29 cellular contexts compared by ENCODE assay signal in genomic region chr10:49587981-49588380, GRCh38. TPM values are rescaled to one million over a fixed set of nuclear protein-coding genes. Genes with fewer than 3 reads are reported as not detected.
A peak's percentile ranks its signal among the peaks of the same experiment; 100 is the strongest.
DNase-seq lines count a peak whose midpoint lies in the region; ATAC-seq, FAIRE-seq and TF ChIP-seq lines count a peak whose summit lies in the region.
"Had no signal": no experiment of that assay in that cellular context is flagged by ENCODE, and none has a peak within 500 bp of the region (broad histone marks: within the 10 kb centered on the region; RNA-seq: fewer than 3 reads in every experiment).

No MANE protein-coding gene starts in this region.

- no peaks in the 10 kb centered on the region for H3K36me3 ChIP-seq in K562 (ENCODE audit: control insufficient read depth, insufficient read depth, low read length)
- H3K36me3 ChIP-seq in mesenchymal stem cell (ENCODE audit: control insufficient read depth in 1 of 2, insufficient read depth in 2 of 2, low read depth in 1 of 2, low read length in 2 of 2) = no peaks in the 10 kb centered on the region
- H3K36me3 ChIP-seq: BE2C, BLaER1 had no signal

- H3K4me3 ChIP-seq in K562 (no peak overlapping the region), mesenchymal stem cell (ENCODE audit: insufficient read depth in 1 of 2, low read depth in 1 of 2, low read length in 2 of 2) (no peak overlapping the region)
- H3K4me3 ChIP-seq: BLaER1, GM12878 had no signal

- intact Hi-C loops in K562 (cut with micrococcal nuclease) = no loop called here

- no peak overlapping the region for H3K9ac ChIP-seq in K562 (ENCODE audit: insufficient read depth in 1 of 2, low read depth in 2 of 2, low read length in 2 of 2)
- no peak overlapping the region for H3K9ac ChIP-seq in mesenchymal stem cell (ENCODE audit: low read length)
- H3K9ac ChIP-seq: BLaER1 had no signal

- H3K4me1 ChIP-seq in K562 (replicated peaks in 1 of 2; ENCODE audit: control insufficient read depth in 2 of 2, insufficient read depth in 2 of 2, low read length in 2 of 2) = no peaks in the 10 kb centered on the region; a peak in 1 of 5 replicates
- no peaks in the 10 kb centered on the region for H3K4me1 ChIP-seq in mesenchymal stem cell (ENCODE audit: control insufficient read depth, insufficient read depth, low read depth, low read length)
- H3K4me1 ChIP-seq: BE2C, BLaER1 had no signal

- no peak for TF ChIP-seq RAD21 in K562 (CRISPR knock-in tag; conservative IDR thresholded peaks at IDR 0.05 in 1 of 2, IDR thresholded peaks at IDR 0.05 in 1 of 2)

- no peaks in the 10 kb centered on the region for H4K20me1 ChIP-seq in K562 (replicated peaks; ENCODE audit: control insufficient read depth, insufficient read depth, low read length)
- H4K20me1 ChIP-seq: BLaER1 had no signal

- H2BK120ac ChIP-seq in mesenchymal stem cell (ENCODE audit: low read depth, low read length) = no peak overlapping the region

- no peak for TF ChIP-seq CTCF in K562 (IDR thresholded peaks at IDR 0.05 in 2 of 3, conservative IDR thresholded peaks at IDR 0.05 in 1 of 3; ENCODE audit: insufficient read depth in 2 of 3, low read depth in 1 of 3, low read length in 3 of 3)

- no TSS peak for BruUV-seq in K562 (replicated peaks; lab: Mats Ljungman, UMichigan)

- H3K4me2 ChIP-seq in K562 (ENCODE audit: insufficient read depth, low read length) (no peak overlapping the region), mesenchymal stem cell (ENCODE audit: low read length, poor library complexity, severe bottlenecking) (no peak overlapping the region)
- H3K4me2 ChIP-seq: BLaER1 had no signal

- no peaks in the 10 kb centered on the region for H3K9me1 ChIP-seq in K562 (ENCODE audit: control insufficient read depth, insufficient read depth, low read length)

- no peak overlapping the region for H4K91ac ChIP-seq in mesenchymal stem cell (ENCODE audit: low read length)

- no peak overlapping the region for H2BK15ac ChIP-seq in mesenchymal stem cell (ENCODE audit: low read depth, poor library complexity, severe bottlenecking)

- no peak overlapping the region for H3K14ac ChIP-seq in mesenchymal stem cell (ENCODE audit: low read length in 2 of 2)

- FAIRE-seq in K562 (lab: Jason Lieb, UNC) = peak; percentile 52
- FAIRE-seq: A204.1, GM12878, GM12892, GM18507 had no signal

- H4K8ac ChIP-seq in mesenchymal stem cell (ENCODE audit: low read length) = no peak overlapping the region

- no peak overlapping the region for H3K4ac ChIP-seq in mesenchymal stem cell (ENCODE audit: low read depth in 1 of 2, low read length in 2 of 2)

- H3K27me3 ChIP-seq in K562 (ENCODE audit: control insufficient read depth in 2 of 2, insufficient read depth in 2 of 2, low read length in 2 of 2) (peaks cover 0 to 3% of the 10 kb centered on the region in 2 experiments; a peak in 1 of 5 replicates), mesenchymal stem cell (ENCODE audit: control insufficient read depth in 1 of 2, insufficient read depth in 1 of 2, low read length in 2 of 2) (peaks cover 0 to 11% of the 10 kb centered on the region in 2 experiments)
- H3K27me3 ChIP-seq: BE2C, BLaER1 had no signal

- no peak for ATAC-seq in K562
- no peak for ATAC-seq in SK-N-SH treated with all-trans-retinoic acid at 6 μM for 48 hours
- ATAC-seq in HG03439 (IDR thresholded peaks at IDR 0.05; ENCODE audit: unreplicated experiment) = no peak
- ATAC-seq: GM12878 had no signal

- 0% methylated on average over 4 of the region's 4 CpGs for WGBS in K562 (ENCODE audit: insufficient coverage, low coverage, missing lambda C conversion rate)
- 62% methylated on average over 2 of the region's 4 CpGs for WGBS in mesenchymal stem cell

- in situ Hi-C loops in K562 (cut with MboI) = loop anchor here (25.0 kb wide), 1 partner anchor 649 kb away; no protein-coding TSS in a partner anchor

- H3K27ac ChIP-seq in K562 (ENCODE audit: extremely low read depth, low read depth, low read length) = no peak overlapping the region
- no peak overlapping the region for H3K27ac ChIP-seq in mesenchymal stem cell (ENCODE audit: low read length, poor library complexity, severe bottlenecking)
- H3K27ac ChIP-seq: BLaER1 had no signal

- no peak overlapping the region for H2AK5ac ChIP-seq in mesenchymal stem cell (ENCODE audit: low read length, severe bottlenecking)

- no peak overlapping the region for H2BK5ac ChIP-seq in mesenchymal stem cell (ENCODE audit: low read depth, low read length, poor library complexity, severe bottlenecking)

- CTCF ChIA-PET in K562 (lab: Yijun Ruan, JAX; ENCODE audit: low intra/inter-chr PET ratio) = no interaction called here

- H2AFZ ChIP-seq in K562 (ENCODE audit: low read depth, low read length) (no peak overlapping the region), mesenchymal stem cell (ENCODE audit: low read depth, low read length) (peak overlapping the region; percentile 14)

- no peaks in the 10 kb centered on the region for H3K79me1 ChIP-seq in mesenchymal stem cell (replicated peaks; ENCODE audit: low read length, poor library complexity, severe bottlenecking)

- no peak for TF ChIP-seq POLR2A in K562 (conservative IDR thresholded peaks at IDR 0.05)

- no peak for TF ChIP-seq EP300 in K562 (IDR thresholded peaks at IDR 0.05; ENCODE audit: low read length)

- DNase-seq in K562 (ENCODE audit: extremely low read depth in 1 of 4, low spot score in 3 of 4) (no peak), mesenchymal stem cell (no peak), NCI-H82 (lab: John Stamatoyannopoulos, UW) (no peak)
- DNase-seq: 8988T; ACHN; BE2C; C1 segment of cervical spinal cord; CD4-positive, alpha-beta memory T cell; CD4-positive, CD25-positive, alpha-beta regulatory T cell; CD8-positive, alpha-beta memory T cell; COR-L47; DMS 273 treated with DMSO at 0.1 percent for 48 hours; DMS153; DMS53; DMS79; DND-41; EL; GDM1 had no signal

- POLR2A ChIA-PET in K562 (lab: Yijun Ruan, JAX) = no interaction called here

- H3K23ac ChIP-seq in mesenchymal stem cell (ENCODE audit: low read length in 2 of 2) = no peak overlapping the region

- no peaks in the 10 kb centered on the region for H3K9me3 ChIP-seq in K562 (replicated peaks; ENCODE audit: control insufficient read depth, insufficient read depth, low read depth, low read length)
- no peaks in the 10 kb centered on the region for H3K9me3 ChIP-seq in mesenchymal stem cell (ENCODE audit: control insufficient read depth, low read length)
- H3K9me3 ChIP-seq: BE2C, BLaER1 had no signal

- H3K18ac ChIP-seq in mesenchymal stem cell (ENCODE audit: low read depth in 1 of 2, low read length in 2 of 2) = no peak overlapping the region

- no peak overlapping the region for H2BK12ac ChIP-seq in mesenchymal stem cell (ENCODE audit: low read length in 2 of 2)

- H3K79me2 ChIP-seq in K562 (ENCODE audit: control insufficient read depth, insufficient read depth, low read length) = no peaks in the 10 kb centered on the region

RNA-seq across cellular contexts. Expression of gene SLC18A3, which starts 22.1 kb away (rescaled TPM):
- total RNA-seq in K562 (2011; cell fraction: chromatin; rRNA removed; ENCODE audit: low replicate concordance) = not detected in 2 replicates
- total RNA-seq in K562 (2011; cell fraction: nucleolus; rRNA removed) = not detected in 2 replicates
- total RNA-seq in K562 (2011; cell fraction: nucleoplasm; rRNA removed) = not detected in 2 replicates
- total RNA-seq in K562 (2014; rRNA removed) (not detected in 2 replicates), K562 (2014; rRNA removed; fragmentation: Illumina TruSeq; extraction: Trizol) (not detected in 2 replicates), K562 (2015; rRNA removed; fragmentation: Illumina TruSeq; extraction: Trizol) (not detected in 2 replicates), K562 (2021) (not detected in 2 replicates)
- polyA plus RNA-seq in K562 (2011; rRNA removed) (not detected in 2 replicates), K562 (2014; fragmentation: Illumina TruSeq; extraction: Trizol) (not detected in 2 replicates), K562 (2014; fragmentation: Nextera tagmentation; extraction: Ambion mirVana) (not detected), K562 (2014; rRNA removed) (not detected in 2 replicates)
- polyA plus RNA-seq in K562 (2011; cell fraction: cytosol; rRNA removed) = not detected in 2 replicates
- polyA plus RNA-seq in K562 (2011; cell fraction: nucleus; rRNA removed) = not detected in 2 replicates
- polyA plus RNA-seq in K562 (2012) = not detected in 2 replicates
- not detected in 2 replicates for polyA minus RNA-seq in K562 (2011; rRNA and poly(A)+ RNA removed)
- polyA minus RNA-seq in K562 (2011; cell fraction: cytosol; rRNA and poly(A)+ RNA removed) = not detected in 2 replicates
- not detected in 2 replicates for polyA minus RNA-seq in K562 (2011; cell fraction: nucleus; rRNA and poly(A)+ RNA removed)
- polyA plus RNA-seq in mesenchymal stem cell (2013, experiment 1 of 2) = not detected
- not detected for polyA plus RNA-seq in mesenchymal stem cell (2013, experiment 2 of 2)
- total RNA-seq: CD4-positive, alpha-beta memory T cell; CD4-positive, CD25-positive, alpha-beta regulatory T cell; CD8-positive, alpha-beta memory T cell; Daoy; G401; GM12878 had no signal
- polyA plus RNA-seq: AG04450; CD14-positive monocyte; CD4-positive, alpha-beta memory T cell; CD4-positive, CD25-positive, alpha-beta regulatory T cell; CD8-positive, alpha-beta memory T cell; GM12878 had no signal

RNA-seq across cellular contexts. Expression of gene CHAT, which starts 25.9 kb away (rescaled TPM):
- total RNA-seq in K562 (2011; cell fraction: chromatin; rRNA removed; ENCODE audit: low replicate concordance) = not detected in 2 replicates
- not detected in 2 replicates for total RNA-seq in K562 (2011; cell fraction: nucleolus; rRNA removed)
- total RNA-seq in K562 (2011; cell fraction: nucleoplasm; rRNA removed) = not detected in 2 replicates
- total RNA-seq in K562 (2014; rRNA removed) (not detected in 2 replicates), K562 (2014; rRNA removed; fragmentation: Illumina TruSeq; extraction: Trizol) (not detected in 2 replicates), K562 (2015; rRNA removed; fragmentation: Illumina TruSeq; extraction: Trizol) (not detected in 2 replicates), K562 (2021) (not detected in 2 replicates)
- polyA plus RNA-seq in K562 (2011; rRNA removed) (not detected in 2 replicates), K562 (2014; fragmentation: Illumina TruSeq; extraction: Trizol) (not detected in 2 replicates), K562 (2014; fragmentation: Nextera tagmentation; extraction: Ambion mirVana) (not detected), K562 (2014; rRNA removed) (not detected in 2 replicates)
- not detected in 2 replicates for polyA plus RNA-seq in K562 (2011; cell fraction: cytosol; rRNA removed)
- not detected in 2 replicates for polyA plus RNA-seq in K562 (2011; cell fraction: nucleus; rRNA removed)
- not detected in 2 replicates for polyA plus RNA-seq in K562 (2012)
- polyA minus RNA-seq in K562 (2011; rRNA and poly(A)+ RNA removed) = not detected in 2 replicates
- not detected in 2 replicates for polyA minus RNA-seq in K562 (2011; cell fraction: cytosol; rRNA and poly(A)+ RNA removed)
- polyA minus RNA-seq in K562 (2011; cell fraction: nucleus; rRNA and poly(A)+ RNA removed) = not detected in 2 replicates
- polyA plus RNA-seq in mesenchymal stem cell (2013, experiment 1 of 2) = not detected
- not detected for polyA plus RNA-seq in mesenchymal stem cell (2013, experiment 2 of 2)
- total RNA-seq: CD4-positive, alpha-beta memory T cell; CD4-positive, CD25-positive, alpha-beta regulatory T cell; CD8-positive, alpha-beta memory T cell; Daoy; G401; GM12878 had no signal
- polyA plus RNA-seq: AG04450; CD14-positive monocyte; CD4-positive, alpha-beta memory T cell; CD4-positive, CD25-positive, alpha-beta regulatory T cell; CD8-positive, alpha-beta memory T cell; GM12878 had no signal

RNA-seq across cellular contexts. Expression of gene ERCC6, which starts 49.1 kb away (rescaled TPM):
- 50.8 and 74.2 TPM in 2 replicates for total RNA-seq in K562 (2011; cell fraction: chromatin; rRNA removed; ENCODE audit: low replicate concordance)
- 14.2 and 24.2 TPM in 2 replicates for total RNA-seq in K562 (2011; cell fraction: nucleolus; rRNA removed)
- total RNA-seq in K562 (2011; cell fraction: nucleoplasm; rRNA removed) = 32.3 and 48.5 TPM in 2 replicates
- total RNA-seq in K562 (2014; rRNA removed) = 7.1 and 7.8 TPM in 2 replicates
- 13.6 and 13.8 TPM in 2 replicates for total RNA-seq in K562 (2014; rRNA removed; fragmentation: Illumina TruSeq; extraction: Trizol)
- 11.5 and 11.8 TPM in 2 replicates for total RNA-seq in K562 (2015; rRNA removed; fragmentation: Illumina TruSeq; extraction: Trizol)
- 15.7 and 17.3 TPM in 2 replicates for total RNA-seq in K562 (2021)
- 17.0 and 17.7 TPM in 2 replicates for polyA plus RNA-seq in K562 (2011; rRNA removed)
- 8.1 and 8.6 TPM in 2 replicates for polyA plus RNA-seq in K562 (2011; cell fraction: cytosol; rRNA removed)
- polyA plus RNA-seq in K562 (2011; cell fraction: nucleus; rRNA removed) = 24.5 and 34.1 TPM in 2 replicates
- 8.6 and 9.5 TPM in 2 replicates for polyA plus RNA-seq in K562 (2012)
- polyA plus RNA-seq in K562 (2014; fragmentation: Illumina TruSeq; extraction: Trizol) = 9.1 and 11.6 TPM in 2 replicates
- polyA plus RNA-seq in K562 (2014; fragmentation: Nextera tagmentation; extraction: Ambion mirVana) = 10 to 100 TPM in 1 of 2 experiments, 1 to 10 TPM in 1; 7.8 to 13.4 TPM
- 7.2 and 9.9 TPM in 2 replicates for polyA plus RNA-seq in K562 (2014; rRNA removed)
- 53.0 and 70.7 TPM in 2 replicates for polyA minus RNA-seq in K562 (2011; rRNA and poly(A)+ RNA removed)
- 11.6 and 12.3 TPM in 2 replicates for polyA minus RNA-seq in K562 (2011; cell fraction: cytosol; rRNA and poly(A)+ RNA removed)
- polyA minus RNA-seq in K562 (2011; cell fraction: nucleus; rRNA and poly(A)+ RNA removed) = 31.2 and 51.4 TPM in 2 replicates
- polyA plus RNA-seq in mesenchymal stem cell (2013, experiment 1 of 2) = 3.9 TPM
- 4.5 TPM for polyA plus RNA-seq in mesenchymal stem cell (2013, experiment 2 of 2)
